ENCODE assay signal across 1 cellular context in genomic region chr2:66553370-66553769, GRCh38.
TF ChIP-seq lines count a peak whose summit lies in the region.

No MANE protein-coding gene starts in this region.

TF ChIP-seq in K562, 482 proteins besides CTCF, POLR2A, EP300 and RAD21 (continued from another document):
- TF ChIP-seq CHD7 (IDR thresholded peaks at IDR 0.05; ENCODE audit: low read depth, low read length) (no peak), MAFG (tag; conservative IDR thresholded peaks at IDR 0.05) (0 out of 2 replicates have a peak, but pooled peaks have one; percentile 21), NFIC (IDR thresholded peaks at IDR 0.05) (peak; percentile 74), E2F5 (CRISPR knock-in tag; IDR thresholded peaks at IDR 0.05) (no peak), C11orf30 (IDR thresholded peaks at IDR 0.05; ENCODE audit: low read depth) (peak; percentile 48; the same call in 1 of the 2 replicates)
